14 cellular contexts compared by ENCODE assay signal in the genomic region with DNA sequence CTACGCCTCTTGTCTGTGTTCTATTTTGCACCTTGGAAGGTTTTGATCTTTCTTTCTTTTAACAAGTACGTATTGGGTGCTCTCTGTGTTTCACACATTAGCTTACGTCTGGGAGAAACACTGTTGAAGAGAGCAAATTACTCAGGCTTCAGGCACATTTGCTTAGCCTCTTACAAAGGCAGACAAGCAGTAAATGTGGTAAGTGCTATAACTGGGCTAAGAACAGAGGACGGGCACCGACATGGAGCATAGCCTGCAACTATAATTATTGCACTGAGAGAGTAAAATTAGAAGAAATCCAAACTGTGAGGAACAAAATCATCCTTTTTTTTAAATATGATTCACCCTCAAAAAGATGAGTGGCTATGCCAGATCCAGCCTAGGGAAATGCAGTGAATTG. TPM values are rescaled to one million over a fixed set of nuclear protein-coding genes. Genes with fewer than 3 reads are reported as not detected.
DNase-seq lines count a peak whose midpoint lies in the region; ATAC-seq and TF ChIP-seq lines count a peak whose summit lies in the region.
"Had no signal": no experiment of that assay in that cellular context is flagged by ENCODE, and none has a peak within 500 bp of the region (broad histone marks: within the 10 kb centered on the region; RNA-seq: fewer than 3 reads in every experiment).

No MANE protein-coding gene starts in this region.

- H3K27ac ChIP-seq in thyroid gland = peak overlapping the region in 2 of 3 donors; percentile 14 to 55
- H3K27ac ChIP-seq: GM23248 had no signal

- no peak overlapping the region for H3K4me3 ChIP-seq in thyroid gland (replicated peaks in 1 of 3)
- H3K4me3 ChIP-seq: GM23248 had no signal

- no peak for TF ChIP-seq POLR2A in thyroid gland (IDR thresholded peaks at IDR 0.05)

- no peaks in the 10 kb centered on the region for H3K27me3 ChIP-seq in thyroid gland

- DNase-seq in DMS79 treated with DMSO at 0.1 percent for 48 hours (lab: John Stamatoyannopoulos, UW) (peak; percentile 70), occipital lobe (lab: John Stamatoyannopoulos, UW) (peak; percentile 35), thyroid gland (no peak), GM20000 (ENCODE audit: low spot score) (no peak), NAMALWA (ENCODE audit: low spot score) (no peak)
- DNase-seq: C1 segment of cervical spinal cord; CD4-positive, alpha-beta memory T cell; GF-D8; GM23248; H7 had no signal

- H3K4me1 ChIP-seq in thyroid gland = peaks cover 21 to 28% of the 10 kb centered on the region in 2 donors

- H3K4me3 Mint-ChIP-seq in dendritic cell treated with granulocyte-macrophage colony-stimulating factor and Interleukin-4, amounts not matched to agents 40 ng/mL and 50 ng/mL, for 4 days = no peak overlapping the region
- H3K4me3 Mint-ChIP-seq: B cell; CD4-positive, alpha-beta memory T cell had no signal

- no peaks in the 10 kb centered on the region for H3K27me3 Mint-ChIP-seq in dendritic cell treated with granulocyte-macrophage colony-stimulating factor and Interleukin-4, amounts not matched to agents 40 ng/mL and 50 ng/mL, for 4 days
- H3K27me3 Mint-ChIP-seq: B cell; CD4-positive, alpha-beta memory T cell had no signal

- 55 to 62% methylated on average over 5 of the region's 5 CpGs for WGBS in thyroid gland, 2 donors

- H3K9me3 ChIP-seq in thyroid gland = no peaks in the 10 kb centered on the region

- TF ChIP-seq CTCF in thyroid gland (IDR thresholded peaks at IDR 0.05) (no peak), GM20000 (IDR thresholded peaks at IDR 0.05; ENCODE audit: extremely low read depth, missing control alignments) (no peak)

- H3K36me3 Mint-ChIP-seq in dendritic cell treated with granulocyte-macrophage colony-stimulating factor and Interleukin-4, amounts not matched to agents 40 ng/mL and 50 ng/mL, for 4 days (ENCODE audit: low read depth) = no peaks in the 10 kb centered on the region

- no peak for ATAC-seq in GM18520 (IDR thresholded peaks at IDR 0.05; ENCODE audit: unreplicated experiment)
- ATAC-seq: HepG2 had no signal

- no peaks in the 10 kb centered on the region for H3K36me3 ChIP-seq in thyroid gland

- H3K9me3 Mint-ChIP-seq in dendritic cell treated with granulocyte-macrophage colony-stimulating factor and Interleukin-4, amounts not matched to agents 40 ng/mL and 50 ng/mL, for 4 days = peaks cover 9% of the 10 kb centered on the region

- H3K4me1 Mint-ChIP-seq in dendritic cell treated with granulocyte-macrophage colony-stimulating factor and Interleukin-4, amounts not matched to agents 40 ng/mL and 50 ng/mL, for 4 days (ENCODE audit: low read depth) = peaks cover 31% of the 10 kb centered on the region

- H3K27ac Mint-ChIP-seq in dendritic cell treated with granulocyte-macrophage colony-stimulating factor and Interleukin-4, amounts not matched to agents 40 ng/mL and 50 ng/mL, for 4 days = peak overlapping the region; percentile 15
- H3K27ac Mint-ChIP-seq: B cell had no signal

- intact Hi-C loops in dendritic cell treated with granulocyte-macrophage colony-stimulating factor and Interleukin-4, amounts not matched to agents 40 ng/mL and 50 ng/mL, for 4 days (cut with micrococcal nuclease) = no loop called here
- intact Hi-C loops in thyroid gland (cut with DNase I) = no loop called here

RNA-seq across cellular contexts. Expression of gene PARP8, which starts 9.4 kb away (rescaled TPM):
- total RNA-seq in occipital lobe (48.7 TPM), thyroid gland (100 to 1,000 TPM in 3 of 4 donors, 10 to 100 TPM in 1; 71.2 to 151 (median 107) TPM)

Comparison
In these comparisons a context has a peak if more than half of its experiments do, and no peak if none do; other contexts are left out.
1. DNase-seq: peak in DMS79 treated with DMSO at 0.1 percent for 48 hours (single experiment) and occipital lobe (single experiment); none in thyroid gland (0 of 2), GM20000 (single experiment) and NAMALWA (single experiment).